In genomic region chrX:1111543-1112300, GRCh38 we compare ENCODE assay signal across 1 cellular context.
TF ChIP-seq lines count a peak whose summit lies in the region.

No MANE protein-coding gene starts in this region.

TF ChIP-seq in H1, 55 proteins besides CTCF, POLR2A, EP300 and RAD21 (continued from another document):
- TF ChIP-seq, protein P1, sequence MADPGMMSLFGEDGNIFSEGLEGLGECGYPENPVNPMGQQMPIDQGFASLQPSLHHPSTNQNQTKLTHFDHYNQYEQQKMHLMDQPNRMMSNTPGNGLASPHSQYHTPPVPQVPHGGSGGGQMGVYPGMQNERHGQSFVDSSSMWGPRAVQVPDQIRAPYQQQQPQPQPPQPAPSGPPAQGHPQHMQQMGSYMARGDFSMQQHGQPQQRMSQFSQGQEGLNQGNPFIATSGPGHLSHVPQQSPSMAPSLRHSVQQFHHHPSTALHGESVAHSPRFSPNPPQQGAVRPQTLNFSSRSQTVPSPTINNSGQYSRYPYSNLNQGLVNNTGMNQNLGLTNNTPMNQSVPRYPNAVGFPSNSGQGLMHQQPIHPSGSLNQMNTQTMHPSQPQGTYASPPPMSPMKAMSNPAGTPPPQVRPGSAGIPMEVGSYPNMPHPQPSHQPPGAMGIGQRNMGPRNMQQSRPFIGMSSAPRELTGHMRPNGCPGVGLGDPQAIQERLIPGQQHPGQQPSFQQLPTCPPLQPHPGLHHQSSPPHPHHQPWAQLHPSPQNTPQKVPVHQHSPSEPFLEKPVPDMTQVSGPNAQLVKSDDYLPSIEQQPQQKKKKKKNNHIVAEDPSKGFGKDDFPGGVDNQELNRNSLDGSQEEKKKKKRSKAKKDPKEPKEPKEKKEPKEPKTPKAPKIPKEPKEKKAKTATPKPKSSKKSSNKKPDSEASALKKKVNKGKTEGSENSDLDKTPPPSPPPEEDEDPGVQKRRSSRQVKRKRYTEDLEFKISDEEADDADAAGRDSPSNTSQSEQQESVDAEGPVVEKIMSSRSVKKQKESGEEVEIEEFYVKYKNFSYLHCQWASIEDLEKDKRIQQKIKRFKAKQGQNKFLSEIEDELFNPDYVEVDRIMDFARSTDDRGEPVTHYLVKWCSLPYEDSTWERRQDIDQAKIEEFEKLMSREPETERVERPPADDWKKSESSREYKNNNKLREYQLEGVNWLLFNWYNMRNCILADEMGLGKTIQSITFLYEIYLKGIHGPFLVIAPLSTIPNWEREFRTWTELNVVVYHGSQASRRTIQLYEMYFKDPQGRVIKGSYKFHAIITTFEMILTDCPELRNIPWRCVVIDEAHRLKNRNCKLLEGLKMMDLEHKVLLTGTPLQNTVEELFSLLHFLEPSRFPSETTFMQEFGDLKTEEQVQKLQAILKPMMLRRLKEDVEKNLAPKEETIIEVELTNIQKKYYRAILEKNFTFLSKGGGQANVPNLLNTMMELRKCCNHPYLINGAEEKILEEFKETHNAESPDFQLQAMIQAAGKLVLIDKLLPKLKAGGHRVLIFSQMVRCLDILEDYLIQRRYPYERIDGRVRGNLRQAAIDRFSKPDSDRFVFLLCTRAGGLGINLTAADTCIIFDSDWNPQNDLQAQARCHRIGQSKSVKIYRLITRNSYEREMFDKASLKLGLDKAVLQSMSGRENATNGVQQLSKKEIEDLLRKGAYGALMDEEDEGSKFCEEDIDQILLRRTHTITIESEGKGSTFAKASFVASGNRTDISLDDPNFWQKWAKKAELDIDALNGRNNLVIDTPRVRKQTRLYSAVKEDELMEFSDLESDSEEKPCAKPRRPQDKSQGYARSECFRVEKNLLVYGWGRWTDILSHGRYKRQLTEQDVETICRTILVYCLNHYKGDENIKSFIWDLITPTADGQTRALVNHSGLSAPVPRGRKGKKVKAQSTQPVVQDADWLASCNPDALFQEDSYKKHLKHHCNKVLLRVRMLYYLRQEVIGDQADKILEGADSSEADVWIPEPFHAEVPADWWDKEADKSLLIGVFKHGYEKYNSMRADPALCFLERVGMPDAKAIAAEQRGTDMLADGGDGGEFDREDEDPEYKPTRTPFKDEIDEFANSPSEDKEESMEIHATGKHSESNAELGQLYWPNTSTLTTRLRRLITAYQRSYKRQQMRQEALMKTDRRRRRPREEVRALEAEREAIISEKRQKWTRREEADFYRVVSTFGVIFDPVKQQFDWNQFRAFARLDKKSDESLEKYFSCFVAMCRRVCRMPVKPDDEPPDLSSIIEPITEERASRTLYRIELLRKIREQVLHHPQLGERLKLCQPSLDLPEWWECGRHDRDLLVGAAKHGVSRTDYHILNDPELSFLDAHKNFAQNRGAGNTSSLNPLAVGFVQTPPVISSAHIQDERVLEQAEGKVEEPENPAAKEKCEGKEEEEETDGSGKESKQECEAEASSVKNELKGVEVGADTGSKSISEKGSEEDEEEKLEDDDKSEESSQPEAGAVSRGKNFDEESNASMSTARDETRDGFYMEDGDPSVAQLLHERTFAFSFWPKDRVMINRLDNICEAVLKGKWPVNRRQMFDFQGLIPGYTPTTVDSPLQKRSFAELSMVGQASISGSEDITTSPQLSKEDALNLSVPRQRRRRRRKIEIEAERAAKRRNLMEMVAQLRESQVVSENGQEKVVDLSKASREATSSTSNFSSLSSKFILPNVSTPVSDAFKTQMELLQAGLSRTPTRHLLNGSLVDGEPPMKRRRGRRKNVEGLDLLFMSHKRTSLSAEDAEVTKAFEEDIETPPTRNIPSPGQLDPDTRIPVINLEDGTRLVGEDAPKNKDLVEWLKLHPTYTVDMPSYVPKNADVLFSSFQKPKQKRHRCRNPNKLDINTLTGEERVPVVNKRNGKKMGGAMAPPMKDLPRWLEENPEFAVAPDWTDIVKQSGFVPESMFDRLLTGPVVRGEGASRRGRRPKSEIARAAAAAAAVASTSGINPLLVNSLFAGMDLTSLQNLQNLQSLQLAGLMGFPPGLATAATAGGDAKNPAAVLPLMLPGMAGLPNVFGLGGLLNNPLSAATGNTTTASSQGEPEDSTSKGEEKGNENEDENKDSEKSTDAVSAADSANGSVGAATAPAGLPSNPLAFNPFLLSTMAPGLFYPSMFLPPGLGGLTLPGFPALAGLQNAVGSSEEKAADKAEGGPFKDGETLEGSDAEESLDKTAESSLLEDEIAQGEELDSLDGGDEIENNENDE (IDR thresholded peaks at IDR 0.05; ENCODE audit: insufficient replicate concordance, low read length), result peak; percentile 56
- TF ChIP-seq, protein P2, sequence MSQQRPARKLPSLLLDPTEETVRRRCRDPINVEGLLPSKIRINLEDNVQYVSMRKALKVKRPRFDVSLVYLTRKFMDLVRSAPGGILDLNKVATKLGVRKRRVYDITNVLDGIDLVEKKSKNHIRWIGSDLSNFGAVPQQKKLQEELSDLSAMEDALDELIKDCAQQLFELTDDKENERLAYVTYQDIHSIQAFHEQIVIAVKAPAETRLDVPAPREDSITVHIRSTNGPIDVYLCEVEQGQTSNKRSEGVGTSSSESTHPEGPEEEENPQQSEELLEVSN (IDR thresholded peaks at IDR 0.05), result no peak
